In the genomic region with DNA sequence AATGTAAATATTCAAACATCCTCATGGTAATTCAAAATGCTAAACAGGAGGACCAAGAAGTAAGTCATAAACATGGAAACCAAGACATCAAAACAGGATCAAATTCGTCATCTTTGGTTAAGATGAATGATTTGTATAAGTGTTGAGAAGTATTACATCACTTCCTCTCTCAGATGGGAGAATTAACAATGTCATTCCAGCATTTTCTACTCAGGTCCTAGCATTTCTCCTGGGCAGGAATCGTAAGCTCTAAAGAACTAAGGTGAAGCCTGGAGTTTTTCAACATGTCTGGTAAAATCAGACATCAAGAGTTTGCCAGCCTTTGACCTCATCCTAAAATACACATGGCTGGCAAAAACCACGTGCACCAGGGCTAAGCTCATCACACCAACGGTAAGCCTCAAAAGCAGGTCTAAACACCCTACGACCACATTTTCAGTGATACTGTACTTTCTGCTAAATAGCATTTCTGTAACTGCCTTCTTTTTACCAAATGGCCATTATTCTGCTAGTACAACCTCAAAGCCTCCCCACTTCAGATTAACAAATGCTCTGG, we compare ENCODE assay signal across 1 cellular context.
TF ChIP-seq lines count a peak whose summit lies in the region.

No MANE protein-coding gene starts in this region.

TF ChIP-seq in HepG2, 621 proteins besides CTCF, POLR2A, EP300 and RAD21:
- no peak for TF ChIP-seq BRF2 (CRISPR knock-in tag; IDR thresholded peaks at IDR 0.05)
- TF ChIP-seq, protein P1, sequence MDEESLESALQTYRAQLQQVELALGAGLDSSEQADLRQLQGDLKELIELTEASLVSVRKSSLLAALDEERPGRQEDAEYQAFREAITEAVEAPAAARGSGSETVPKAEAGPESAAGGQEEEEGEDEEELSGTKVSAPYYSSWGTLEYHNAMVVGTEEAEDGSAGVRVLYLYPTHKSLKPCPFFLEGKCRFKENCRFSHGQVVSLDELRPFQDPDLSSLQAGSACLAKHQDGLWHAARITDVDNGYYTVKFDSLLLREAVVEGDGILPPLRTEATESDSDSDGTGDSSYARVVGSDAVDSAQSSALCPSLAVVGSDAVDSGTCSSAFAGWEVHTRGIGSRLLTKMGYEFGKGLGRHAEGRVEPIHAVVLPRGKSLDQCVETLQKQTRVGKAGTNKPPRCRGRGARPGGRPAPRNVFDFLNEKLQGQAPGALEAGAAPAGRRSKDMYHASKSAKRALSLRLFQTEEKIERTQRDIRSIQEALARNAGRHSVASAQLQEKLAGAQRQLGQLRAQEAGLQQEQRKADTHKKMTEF (CRISPR knock-in tag; IDR thresholded peaks at IDR 0.05): 0 out of 2 replicates have a peak, but pooled peaks have one; percentile 11
TF ChIP-seq in HepG2: peak in this region for 1.
